In genomic region chr1:145762001-145762400, GRCh38 we compare ENCODE assay signal across 4 cellular contexts. TPM values are rescaled to one million over a fixed set of nuclear protein-coding genes. Genes with fewer than 3 reads are reported as not detected.
"Had no signal": no experiment of that assay in that cellular context is flagged by ENCODE, and none has a peak within 500 bp of the region (broad histone marks: within the 10 kb centered on the region; RNA-seq: fewer than 3 reads in every experiment).

No MANE protein-coding gene starts in this region.

RNA-seq across cellular contexts. Expression of gene CD160, which starts 42.7 kb away (rescaled TPM):
- total RNA-seq: LHCN-M2, M059J, MCF 10A, NCI-H460 had no signal
